Comparison of ENCODE assay signal across 1 cellular context in genomic region chr16:49876716-49877129, GRCh38.
TF ChIP-seq lines count a peak whose summit lies in the region.

No MANE protein-coding gene starts in this region.

TF ChIP-seq in K562, 482 proteins besides CTCF, POLR2A, EP300 and RAD21 (continued from another document):
- TF ChIP-seq KDM5B (IDR thresholded peaks at IDR 0.05; ENCODE audit: insufficient replicate concordance, low read depth, low read length) (no peak), CTCFL (IDR thresholded peaks at IDR 0.05; ENCODE audit: borderline replicate concordance, insufficient read depth, low read depth, low read length, poor library complexity, severe bottlenecking) (peak; percentile 43), ZNF740 (CRISPR knock-in tag; IDR thresholded peaks at IDR 0.05) (no peak), ZNF740 (tag; IDR thresholded peaks at IDR 0.05) (no peak), FOXA1 (IDR thresholded peaks at IDR 0.05; ENCODE audit: borderline replicate concordance) (no peak)
